In genomic region chr2:114919985-114920384, GRCh38 we compare ENCODE assay signal across 9 cellular contexts.
"Had no signal": no experiment of that assay in that cellular context is flagged by ENCODE, and none has a peak within 500 bp of the region (broad histone marks: within the 10 kb centered on the region; RNA-seq: fewer than 3 reads in every experiment).

No MANE protein-coding gene starts in this region.

- H3K4me3 Mint-ChIP-seq: IgD-negative memory B cell had no signal

- H3K4me2 ChIP-seq: KMS-11 had no signal

- H3K4me3 ChIP-seq: K562 had no signal

- H3K27me3 Mint-ChIP-seq: IgD-negative memory B cell had no signal

- ATAC-seq: HepG2, K562 had no signal

- H3K9ac ChIP-seq: KMS-11 had no signal

- H3K36me3 Mint-ChIP-seq: IgD-negative memory B cell had no signal

- DNase-seq: IMR-90, KBM-7, KG1 had no signal

- H3K27ac ChIP-seq: HL-60, KMS-11 had no signal

- FAIRE-seq: HepG2, HTR-8/SVneo, K562 had no signal

- H3K4me1 Mint-ChIP-seq: IgD-negative memory B cell had no signal

- H3K27ac Mint-ChIP-seq: IgD-negative memory B cell had no signal
